ENCODE assay signal across 8 cellular contexts in the genomic region with DNA sequence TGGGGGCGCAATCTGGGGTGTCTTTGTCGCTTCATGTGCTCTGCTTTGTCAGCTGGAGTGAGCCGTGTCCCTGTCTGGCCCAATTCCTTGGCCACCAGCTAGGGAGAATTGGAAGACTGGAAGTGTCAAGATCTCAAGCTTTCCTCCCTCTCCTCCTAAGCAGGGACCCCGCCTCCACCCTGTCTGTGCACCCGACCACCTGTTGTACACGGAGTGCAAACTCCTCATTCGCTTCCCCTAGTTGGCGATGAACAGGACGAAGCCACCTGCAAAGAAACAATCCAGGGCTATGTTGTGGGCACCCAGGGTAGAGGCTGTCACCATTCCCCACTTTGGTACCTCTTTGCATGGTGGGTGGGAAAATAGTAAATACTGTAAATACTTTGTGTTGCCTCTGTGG. TPM values are rescaled to one million over a fixed set of nuclear protein-coding genes. Genes with fewer than 3 reads are reported as not detected.
DNase-seq lines count a peak whose midpoint lies in the region; TF ChIP-seq lines count a peak whose summit lies in the region.
"Had no signal": no experiment of that assay in that cellular context is flagged by ENCODE, and none has a peak within 500 bp of the region (broad histone marks: within the 10 kb centered on the region; RNA-seq: fewer than 3 reads in every experiment).

No MANE protein-coding gene starts in this region.

- TF ChIP-seq CTCF in HFFc6 (IDR thresholded peaks at IDR 0.05) = no peak

- no peaks in the 10 kb centered on the region for H3K9me3 Mint-ChIP-seq in HFFc6
- H3K9me3 Mint-ChIP-seq in dendritic cell treated with granulocyte-macrophage colony-stimulating factor and Interleukin-4, amounts not matched to agents 40 ng/mL and 50 ng/mL, for 4 days = no peaks in the 10 kb centered on the region

- H3K27me3 Mint-ChIP-seq in HFFc6 (ENCODE audit: insufficient read depth) = peaks cover 6% of the 10 kb centered on the region
- peaks cover 2% of the 10 kb centered on the region for H3K27me3 Mint-ChIP-seq in dendritic cell treated with granulocyte-macrophage colony-stimulating factor and Interleukin-4, amounts not matched to agents 40 ng/mL and 50 ng/mL, for 4 days

- intact Hi-C loops in dendritic cell treated with granulocyte-macrophage colony-stimulating factor and Interleukin-4, amounts not matched to agents 40 ng/mL and 50 ng/mL, for 4 days (cut with micrococcal nuclease) = loop anchor here (2.0 kb wide), 1 partner anchor 73 kb away; the partner anchor contains the start of gene INO80B

- H3K4me1 Mint-ChIP-seq in HFFc6 (ENCODE audit: low read depth) = peaks cover 37% of the 10 kb centered on the region
- peaks cover 48% of the 10 kb centered on the region for H3K4me1 Mint-ChIP-seq in dendritic cell treated with granulocyte-macrophage colony-stimulating factor and Interleukin-4, amounts not matched to agents 40 ng/mL and 50 ng/mL, for 4 days (ENCODE audit: low read depth)

- DNase-seq in HFFc6 (no peak), HK-2 (ENCODE audit: unreplicated experiment) (no peak), NCI-H1436 treated with DMSO at 0.1 percent for 48 hours (lab: John Stamatoyannopoulos, UW) (no peak)
- DNase-seq: activated CD4-positive, alpha-beta T cell treated with anti-CD3 and anti-CD28 coated beads for 48 hours; NCI-H774 had no signal

- H3K4me3 Mint-ChIP-seq in HFFc6 = peak overlapping the region; percentile 100
- no peak overlapping the region for H3K4me3 Mint-ChIP-seq in dendritic cell treated with granulocyte-macrophage colony-stimulating factor and Interleukin-4, amounts not matched to agents 40 ng/mL and 50 ng/mL, for 4 days

- no peak overlapping the region for H3K27ac Mint-ChIP-seq in HFFc6
- H3K27ac Mint-ChIP-seq in dendritic cell treated with granulocyte-macrophage colony-stimulating factor and Interleukin-4, amounts not matched to agents 40 ng/mL and 50 ng/mL, for 4 days = peak overlapping the region; percentile 97

- H3K36me3 Mint-ChIP-seq in HFFc6 (ENCODE audit: low read depth) = peaks cover 39% of the 10 kb centered on the region
- peaks cover 56% of the 10 kb centered on the region for H3K36me3 Mint-ChIP-seq in dendritic cell treated with granulocyte-macrophage colony-stimulating factor and Interleukin-4, amounts not matched to agents 40 ng/mL and 50 ng/mL, for 4 days (ENCODE audit: low read depth)

RNA-seq across cellular contexts. Expression of gene DQX1, which starts 1.7 kb away (rescaled TPM):
- under 1 TPM in 2 of 6 experiments, not detected in 4; 0.14 to 0.40 TPM for total RNA-seq in HFFc6 (2021; fragmentation: NEBNext Ultra II Directional; extraction: Animal tissue kit (Norgen Biotek cat#: 25700))

RNA-seq across cellular contexts. Expression of gene AUP1, which starts 1.8 kb away (rescaled TPM):
- total RNA-seq in HFFc6 (2021; fragmentation: NEBNext Ultra II Directional; extraction: Animal tissue kit (Norgen Biotek cat#: 25700)) = 100 to 1,000 TPM in 2 of 6 experiments, 10 to 100 TPM in 4; 81.0 to 119 (median 94.6) TPM

RNA-seq across cellular contexts. Expression of gene HTRA2, which starts 2.0 kb away (rescaled TPM):
- 10 to 100 TPM; 29.7 to 43.3 (median 33.6) TPM for total RNA-seq in HFFc6 (2021; fragmentation: NEBNext Ultra II Directional; extraction: Animal tissue kit (Norgen Biotek cat#: 25700))

RNA-seq across cellular contexts. Expression of gene TLX2, which starts 13.5 kb away (rescaled TPM):
- total RNA-seq in HFFc6 (2021; fragmentation: NEBNext Ultra II Directional; extraction: Animal tissue kit (Norgen Biotek cat#: 25700)) = under 1 TPM; 0.17 to 0.31 (median 0.21) TPM
- total RNA-seq: HT1080, liver had no signal

RNA-seq across cellular contexts. Expression of gene PCGF1, which starts 20.2 kb away (rescaled TPM):
- total RNA-seq in HFFc6 (2021; fragmentation: NEBNext Ultra II Directional; extraction: Animal tissue kit (Norgen Biotek cat#: 25700)) = 10 to 100 TPM; 26.0 to 33.8 (median 29.3) TPM
